1 cellular context compared by ENCODE assay signal in the genomic region with DNA sequence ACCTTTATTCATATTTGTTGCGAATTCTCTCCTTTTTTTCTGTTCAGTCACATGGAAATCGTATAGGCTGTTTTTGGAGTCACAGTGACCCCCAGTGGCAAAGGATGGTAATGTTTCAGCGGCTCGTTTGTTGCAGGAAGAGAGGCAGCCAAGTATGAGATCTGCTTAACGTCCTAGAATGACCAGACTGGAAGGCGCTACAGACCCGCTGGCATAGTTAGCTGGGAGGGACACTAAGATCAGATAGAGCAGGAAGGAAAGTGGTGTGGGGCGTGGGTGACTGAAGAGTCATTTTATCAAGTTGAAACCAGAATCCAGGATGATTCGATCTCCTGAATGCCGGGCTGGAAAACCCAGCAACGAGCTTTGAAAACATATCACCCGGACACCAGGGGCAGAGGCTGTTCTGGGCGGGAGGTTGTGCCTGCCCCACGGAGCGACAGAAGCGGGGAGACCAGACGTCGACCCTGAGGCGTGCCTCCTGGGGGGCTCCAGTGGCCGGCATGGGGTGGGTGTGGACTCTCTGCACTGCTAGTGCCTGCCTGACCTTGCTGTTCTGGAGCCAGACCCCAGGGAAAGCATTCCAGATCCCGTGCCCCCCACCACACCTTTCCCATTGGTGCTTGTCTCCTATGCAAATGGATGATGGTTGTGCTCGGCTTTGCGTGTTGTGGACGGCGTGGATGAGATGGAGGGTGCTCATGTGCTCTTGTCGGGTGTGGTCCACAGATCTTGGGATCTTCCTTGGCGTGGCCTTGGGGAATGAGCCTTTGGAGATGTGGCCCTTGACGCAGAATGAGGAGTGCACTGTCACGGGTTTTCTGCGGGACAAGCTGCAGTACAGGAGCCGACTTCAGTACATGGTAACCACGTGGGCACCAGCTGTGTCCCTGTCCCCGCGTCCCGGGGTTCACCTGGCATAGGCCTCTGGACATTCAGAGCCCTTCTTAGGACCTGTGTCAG.
TF ChIP-seq lines count a peak whose summit lies in the region.

No MANE protein-coding gene starts in this region.

TF ChIP-seq in SK-N-SH, 30 proteins besides CTCF, POLR2A, EP300 and RAD21 (continued from another document):
- TF ChIP-seq, protein P1, sequence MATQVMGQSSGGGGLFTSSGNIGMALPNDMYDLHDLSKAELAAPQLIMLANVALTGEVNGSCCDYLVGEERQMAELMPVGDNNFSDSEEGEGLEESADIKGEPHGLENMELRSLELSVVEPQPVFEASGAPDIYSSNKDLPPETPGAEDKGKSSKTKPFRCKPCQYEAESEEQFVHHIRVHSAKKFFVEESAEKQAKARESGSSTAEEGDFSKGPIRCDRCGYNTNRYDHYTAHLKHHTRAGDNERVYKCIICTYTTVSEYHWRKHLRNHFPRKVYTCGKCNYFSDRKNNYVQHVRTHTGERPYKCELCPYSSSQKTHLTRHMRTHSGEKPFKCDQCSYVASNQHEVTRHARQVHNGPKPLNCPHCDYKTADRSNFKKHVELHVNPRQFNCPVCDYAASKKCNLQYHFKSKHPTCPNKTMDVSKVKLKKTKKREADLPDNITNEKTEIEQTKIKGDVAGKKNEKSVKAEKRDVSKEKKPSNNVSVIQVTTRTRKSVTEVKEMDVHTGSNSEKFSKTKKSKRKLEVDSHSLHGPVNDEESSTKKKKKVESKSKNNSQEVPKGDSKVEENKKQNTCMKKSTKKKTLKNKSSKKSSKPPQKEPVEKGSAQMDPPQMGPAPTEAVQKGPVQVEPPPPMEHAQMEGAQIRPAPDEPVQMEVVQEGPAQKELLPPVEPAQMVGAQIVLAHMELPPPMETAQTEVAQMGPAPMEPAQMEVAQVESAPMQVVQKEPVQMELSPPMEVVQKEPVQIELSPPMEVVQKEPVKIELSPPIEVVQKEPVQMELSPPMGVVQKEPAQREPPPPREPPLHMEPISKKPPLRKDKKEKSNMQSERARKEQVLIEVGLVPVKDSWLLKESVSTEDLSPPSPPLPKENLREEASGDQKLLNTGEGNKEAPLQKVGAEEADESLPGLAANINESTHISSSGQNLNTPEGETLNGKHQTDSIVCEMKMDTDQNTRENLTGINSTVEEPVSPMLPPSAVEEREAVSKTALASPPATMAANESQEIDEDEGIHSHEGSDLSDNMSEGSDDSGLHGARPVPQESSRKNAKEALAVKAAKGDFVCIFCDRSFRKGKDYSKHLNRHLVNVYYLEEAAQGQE (IDR thresholded peaks at IDR 0.05; ENCODE audit: low read depth, low read length), result no peak
- TF ChIP-seq, protein P2, sequence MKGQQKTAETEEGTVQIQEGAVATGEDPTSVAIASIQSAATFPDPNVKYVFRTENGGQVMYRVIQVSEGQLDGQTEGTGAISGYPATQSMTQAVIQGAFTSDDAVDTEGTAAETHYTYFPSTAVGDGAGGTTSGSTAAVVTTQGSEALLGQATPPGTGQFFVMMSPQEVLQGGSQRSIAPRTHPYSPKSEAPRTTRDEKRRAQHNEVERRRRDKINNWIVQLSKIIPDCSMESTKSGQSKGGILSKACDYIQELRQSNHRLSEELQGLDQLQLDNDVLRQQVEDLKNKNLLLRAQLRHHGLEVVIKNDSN (IDR thresholded peaks at IDR 0.05; ENCODE audit: borderline replicate concordance, low read depth), result peak; percentile 30; the same call in 1 of the 2 replicates
- peak; percentile 28 for TF ChIP-seq CHD2 (IDR thresholded peaks at IDR 0.05; ENCODE audit: low read length, partially characterized antibody)
- peak; percentile 85 for TF ChIP-seq MXI1 (IDR thresholded peaks at IDR 0.05; ENCODE audit: low read depth, low read length)
- peak; percentile 92 for TF ChIP-seq SMC3 (IDR thresholded peaks at IDR 0.05; ENCODE audit: low read depth, low read length)
- TF ChIP-seq, protein P3, sequence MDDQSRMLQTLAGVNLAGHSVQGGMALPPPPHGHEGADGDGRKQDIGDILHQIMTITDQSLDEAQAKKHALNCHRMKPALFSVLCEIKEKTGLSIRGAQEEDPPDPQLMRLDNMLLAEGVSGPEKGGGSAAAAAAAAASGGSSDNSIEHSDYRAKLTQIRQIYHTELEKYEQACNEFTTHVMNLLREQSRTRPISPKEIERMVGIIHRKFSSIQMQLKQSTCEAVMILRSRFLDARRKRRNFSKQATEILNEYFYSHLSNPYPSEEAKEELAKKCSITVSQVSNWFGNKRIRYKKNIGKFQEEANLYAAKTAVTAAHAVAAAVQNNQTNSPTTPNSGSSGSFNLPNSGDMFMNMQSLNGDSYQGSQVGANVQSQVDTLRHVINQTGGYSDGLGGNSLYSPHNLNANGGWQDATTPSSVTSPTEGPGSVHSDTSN (IDR thresholded peaks at IDR 0.05), result no peak
- TF ChIP-seq EZH2phosphoT487 (IDR thresholded peaks at IDR 0.05; ENCODE audit: borderline replicate concordance, low read depth), result no peak
- peak; percentile 22; the same call in 1 of the 2 replicates for TF ChIP-seq NRF1 (IDR thresholded peaks at IDR 0.05; ENCODE audit: low read depth, low read length)
- TF ChIP-seq, protein P4, sequence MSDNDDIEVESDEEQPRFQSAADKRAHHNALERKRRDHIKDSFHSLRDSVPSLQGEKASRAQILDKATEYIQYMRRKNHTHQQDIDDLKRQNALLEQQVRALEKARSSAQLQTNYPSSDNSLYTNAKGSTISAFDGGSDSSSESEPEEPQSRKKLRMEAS (IDR thresholded peaks at IDR 0.05; ENCODE audit: low read depth), result peak; percentile 70
- peak; percentile 74 for TF ChIP-seq GATA2 (CRISPR knock-in tag; IDR thresholded peaks at IDR 0.05)
- TF ChIP-seq, protein P5, sequence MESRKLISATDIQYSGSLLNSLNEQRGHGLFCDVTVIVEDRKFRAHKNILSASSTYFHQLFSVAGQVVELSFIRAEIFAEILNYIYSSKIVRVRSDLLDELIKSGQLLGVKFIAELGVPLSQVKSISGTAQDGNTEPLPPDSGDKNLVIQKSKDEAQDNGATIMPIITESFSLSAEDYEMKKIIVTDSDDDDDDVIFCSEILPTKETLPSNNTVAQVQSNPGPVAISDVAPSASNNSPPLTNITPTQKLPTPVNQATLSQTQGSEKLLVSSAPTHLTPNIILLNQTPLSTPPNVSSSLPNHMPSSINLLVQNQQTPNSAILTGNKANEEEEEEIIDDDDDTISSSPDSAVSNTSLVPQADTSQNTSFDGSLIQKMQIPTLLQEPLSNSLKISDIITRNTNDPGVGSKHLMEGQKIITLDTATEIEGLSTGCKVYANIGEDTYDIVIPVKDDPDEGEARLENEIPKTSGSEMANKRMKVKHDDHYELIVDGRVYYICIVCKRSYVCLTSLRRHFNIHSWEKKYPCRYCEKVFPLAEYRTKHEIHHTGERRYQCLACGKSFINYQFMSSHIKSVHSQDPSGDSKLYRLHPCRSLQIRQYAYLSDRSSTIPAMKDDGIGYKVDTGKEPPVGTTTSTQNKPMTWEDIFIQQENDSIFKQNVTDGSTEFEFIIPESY (IDR thresholded peaks at IDR 0.05; ENCODE audit: borderline replicate concordance, low read depth), result no peak
